Comparison of ENCODE assay signal across 1 cellular context in genomic region chr12:120725659-120726509, GRCh38.
TF ChIP-seq lines count a peak whose summit lies in the region.

A gene with protein sequence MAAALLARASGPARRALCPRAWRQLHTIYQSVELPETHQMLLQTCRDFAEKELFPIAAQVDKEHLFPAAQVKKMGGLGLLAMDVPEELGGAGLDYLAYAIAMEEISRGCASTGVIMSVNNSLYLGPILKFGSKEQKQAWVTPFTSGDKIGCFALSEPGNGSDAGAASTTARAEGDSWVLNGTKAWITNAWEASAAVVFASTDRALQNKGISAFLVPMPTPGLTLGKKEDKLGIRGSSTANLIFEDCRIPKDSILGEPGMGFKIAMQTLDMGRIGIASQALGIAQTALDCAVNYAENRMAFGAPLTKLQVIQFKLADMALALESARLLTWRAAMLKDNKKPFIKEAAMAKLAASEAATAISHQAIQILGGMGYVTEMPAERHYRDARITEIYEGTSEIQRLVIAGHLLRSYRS (plus strand): TSS chr12:120725826. CDS start chr12:120725886, 60 bp downstream.

TF ChIP-seq in WTC11, 78 proteins besides CTCF, POLR2A, EP300 and RAD21 (continued from another document):
- TF ChIP-seq, protein P1, sequence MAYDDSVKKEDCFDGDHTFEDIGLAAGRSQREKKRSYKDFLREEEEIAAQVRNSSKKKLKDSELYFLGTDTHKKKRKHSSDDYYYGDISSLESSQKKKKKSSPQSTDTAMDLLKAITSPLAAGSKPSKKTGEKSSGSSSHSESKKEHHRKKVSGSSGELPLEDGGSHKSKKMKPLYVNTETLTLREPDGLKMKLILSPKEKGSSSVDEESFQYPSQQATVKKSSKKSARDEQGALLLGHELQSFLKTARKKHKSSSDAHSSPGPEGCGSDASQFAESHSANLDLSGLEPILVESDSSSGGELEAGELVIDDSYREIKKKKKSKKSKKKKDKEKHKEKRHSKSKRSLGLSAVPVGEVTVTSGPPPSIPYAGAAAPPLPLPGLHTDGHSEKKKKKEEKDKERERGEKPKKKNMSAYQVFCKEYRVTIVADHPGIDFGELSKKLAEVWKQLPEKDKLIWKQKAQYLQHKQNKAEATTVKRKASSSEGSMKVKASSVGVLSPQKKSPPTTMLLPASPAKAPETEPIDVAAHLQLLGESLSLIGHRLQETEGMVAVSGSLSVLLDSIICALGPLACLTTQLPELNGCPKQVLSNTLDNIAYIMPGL (CRISPR knock-in tag; IDR thresholded peaks at IDR 0.05), result peak; percentile 49; the same call in 1 of the 2 replicates
- TF ChIP-seq IRF1 (CRISPR knock-in tag; IDR thresholded peaks at IDR 0.05), result no peak
- no peak for TF ChIP-seq ZNF423 (CRISPR knock-in tag; IDR thresholded peaks at IDR 0.05)
- peak; percentile 87 for TF ChIP-seq SP1 (CRISPR knock-in tag; conservative IDR thresholded peaks at IDR 0.05)
- no peak for TF ChIP-seq OVOL2 (CRISPR knock-in tag; IDR thresholded peaks at IDR 0.05; ENCODE audit: borderline replicate concordance)
- no peak for TF ChIP-seq NR3C1 (CRISPR knock-in tag; conservative IDR thresholded peaks at IDR 0.05; ENCODE audit: low read depth)
- TF ChIP-seq TEAD1 (CRISPR knock-in tag; IDR thresholded peaks at IDR 0.05), result peak; percentile 71
- no peak for TF ChIP-seq FOXK1 (CRISPR knock-in tag; IDR thresholded peaks at IDR 0.05)
- TF ChIP-seq, protein P2, sequence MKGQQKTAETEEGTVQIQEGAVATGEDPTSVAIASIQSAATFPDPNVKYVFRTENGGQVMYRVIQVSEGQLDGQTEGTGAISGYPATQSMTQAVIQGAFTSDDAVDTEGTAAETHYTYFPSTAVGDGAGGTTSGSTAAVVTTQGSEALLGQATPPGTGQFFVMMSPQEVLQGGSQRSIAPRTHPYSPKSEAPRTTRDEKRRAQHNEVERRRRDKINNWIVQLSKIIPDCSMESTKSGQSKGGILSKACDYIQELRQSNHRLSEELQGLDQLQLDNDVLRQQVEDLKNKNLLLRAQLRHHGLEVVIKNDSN (CRISPR knock-in tag; IDR thresholded peaks at IDR 0.05), result peak; percentile 47; the same call in 1 of the 2 replicates
- TF ChIP-seq TCF7 (CRISPR knock-in tag; IDR thresholded peaks at IDR 0.05; ENCODE audit: low read depth), result no peak
